ENCODE assay signal across 1 cellular context in genomic region chr21:37300114-37300746, GRCh38.
A peak's percentile ranks its signal among the peaks of the same experiment; 100 is the strongest.
TF ChIP-seq lines count a peak whose summit lies in the region.

No MANE protein-coding gene starts in this region.

TF ChIP-seq in K562, 482 proteins besides CTCF, POLR2A, EP300 and RAD21 (continued from another document):
- TF ChIP-seq, protein P1, sequence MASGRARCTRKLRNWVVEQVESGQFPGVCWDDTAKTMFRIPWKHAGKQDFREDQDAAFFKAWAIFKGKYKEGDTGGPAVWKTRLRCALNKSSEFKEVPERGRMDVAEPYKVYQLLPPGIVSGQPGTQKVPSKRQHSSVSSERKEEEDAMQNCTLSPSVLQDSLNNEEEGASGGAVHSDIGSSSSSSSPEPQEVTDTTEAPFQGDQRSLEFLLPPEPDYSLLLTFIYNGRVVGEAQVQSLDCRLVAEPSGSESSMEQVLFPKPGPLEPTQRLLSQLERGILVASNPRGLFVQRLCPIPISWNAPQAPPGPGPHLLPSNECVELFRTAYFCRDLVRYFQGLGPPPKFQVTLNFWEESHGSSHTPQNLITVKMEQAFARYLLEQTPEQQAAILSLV (tag; IDR thresholded peaks at IDR 0.05): 0 out of 2 replicates have a peak, but pooled peaks have one; percentile 29
- TF ChIP-seq, protein P2, sequence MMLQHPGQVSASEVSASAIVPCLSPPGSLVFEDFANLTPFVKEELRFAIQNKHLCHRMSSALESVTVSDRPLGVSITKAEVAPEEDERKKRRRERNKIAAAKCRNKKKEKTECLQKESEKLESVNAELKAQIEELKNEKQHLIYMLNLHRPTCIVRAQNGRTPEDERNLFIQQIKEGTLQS (IDR thresholded peaks at IDR 0.05): peak; percentile 91
- TF ChIP-seq, protein P2 (CRISPR knock-in tag; conservative IDR thresholded peaks at IDR 0.05): no peak
- no peak for TF ChIP-seq MYC (IDR thresholded peaks at IDR 0.05; ENCODE audit: low read depth, low read length)
- no peak for TF ChIP-seq MYC (CRISPR knock-in tag; IDR thresholded peaks at IDR 0.05; ENCODE audit: borderline replicate concordance, low read depth)
- no peak for TF ChIP-seq ZNF24 (IDR thresholded peaks at IDR 0.05)
- no peak for TF ChIP-seq JUN (IDR thresholded peaks at IDR 0.05; ENCODE audit: borderline replicate concordance, low read depth, low read length)
- TF ChIP-seq JUN (CRISPR knock-in tag; IDR thresholded peaks at IDR 0.05; ENCODE audit: borderline replicate concordance): no peak
- no peak for TF ChIP-seq ZBTB40 (IDR thresholded peaks at IDR 0.05)
- TF ChIP-seq ZBTB40 (CRISPR knock-in tag; IDR thresholded peaks at IDR 0.05): no peak
- TF ChIP-seq MAFG (tag; conservative IDR thresholded peaks at IDR 0.05): peak; percentile 44
- TF ChIP-seq ZNF316 (IDR thresholded peaks at IDR 0.05): peak; percentile 78
- TF ChIP-seq ZNF696 (CRISPR knock-in tag; conservative IDR thresholded peaks at IDR 0.05): no peak
- no peak for TF ChIP-seq JUNB (CRISPR knock-in tag; conservative IDR thresholded peaks at IDR 0.05)
- no peak for TF ChIP-seq ZNF12 (CRISPR knock-in tag; IDR thresholded peaks at IDR 0.05)
- TF ChIP-seq HMG20A (CRISPR knock-in tag; conservative IDR thresholded peaks at IDR 0.05): no peak
- TF ChIP-seq MAFF (IDR thresholded peaks at IDR 0.05; ENCODE audit: low read length): peak; percentile 45; the same call in 1 of the 2 replicates
- no peak for TF ChIP-seq ZNF143 (CRISPR knock-in tag; IDR thresholded peaks at IDR 0.05)
- TF ChIP-seq ZNF830 (CRISPR knock-in tag; IDR thresholded peaks at IDR 0.05): no peak
- TF ChIP-seq MCM2 (IDR thresholded peaks at IDR 0.05; ENCODE audit: low read depth): no peak
- TF ChIP-seq, protein P3, sequence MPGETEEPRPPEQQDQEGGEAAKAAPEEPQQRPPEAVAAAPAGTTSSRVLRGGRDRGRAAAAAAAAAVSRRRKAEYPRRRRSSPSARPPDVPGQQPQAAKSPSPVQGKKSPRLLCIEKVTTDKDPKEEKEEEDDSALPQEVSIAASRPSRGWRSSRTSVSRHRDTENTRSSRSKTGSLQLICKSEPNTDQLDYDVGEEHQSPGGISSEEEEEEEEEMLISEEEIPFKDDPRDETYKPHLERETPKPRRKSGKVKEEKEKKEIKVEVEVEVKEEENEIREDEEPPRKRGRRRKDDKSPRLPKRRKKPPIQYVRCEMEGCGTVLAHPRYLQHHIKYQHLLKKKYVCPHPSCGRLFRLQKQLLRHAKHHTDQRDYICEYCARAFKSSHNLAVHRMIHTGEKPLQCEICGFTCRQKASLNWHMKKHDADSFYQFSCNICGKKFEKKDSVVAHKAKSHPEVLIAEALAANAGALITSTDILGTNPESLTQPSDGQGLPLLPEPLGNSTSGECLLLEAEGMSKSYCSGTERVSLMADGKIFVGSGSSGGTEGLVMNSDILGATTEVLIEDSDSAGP (CRISPR knock-in tag; IDR thresholded peaks at IDR 0.05): no peak
- TF ChIP-seq, protein P4, sequence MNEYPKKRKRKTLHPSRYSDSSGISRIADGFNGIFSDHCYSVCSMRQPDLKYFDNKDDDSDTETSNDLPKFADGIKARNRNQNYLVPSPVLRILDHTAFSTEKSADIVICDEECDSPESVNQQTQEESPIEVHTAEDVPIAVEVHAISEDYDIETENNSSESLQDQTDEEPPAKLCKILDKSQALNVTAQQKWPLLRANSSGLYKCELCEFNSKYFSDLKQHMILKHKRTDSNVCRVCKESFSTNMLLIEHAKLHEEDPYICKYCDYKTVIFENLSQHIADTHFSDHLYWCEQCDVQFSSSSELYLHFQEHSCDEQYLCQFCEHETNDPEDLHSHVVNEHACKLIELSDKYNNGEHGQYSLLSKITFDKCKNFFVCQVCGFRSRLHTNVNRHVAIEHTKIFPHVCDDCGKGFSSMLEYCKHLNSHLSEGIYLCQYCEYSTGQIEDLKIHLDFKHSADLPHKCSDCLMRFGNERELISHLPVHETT (CRISPR knock-in tag; conservative IDR thresholded peaks at IDR 0.05 in 1 of 2, IDR thresholded peaks at IDR 0.05 in 1 of 2): no peak
- no peak for TF ChIP-seq CEBPG (CRISPR knock-in tag; IDR thresholded peaks at IDR 0.05)
- peak; percentile 86 to 89 for TF ChIP-seq CEBPG (tag; conservative IDR thresholded peaks at IDR 0.05 in 1 of 2, IDR thresholded peaks at IDR 0.05 in 1 of 2)
- TF ChIP-seq ERF (CRISPR knock-in tag; IDR thresholded peaks at IDR 0.05): no peak
- no peak for TF ChIP-seq FOXA3 (CRISPR knock-in tag; conservative IDR thresholded peaks at IDR 0.05 in 1 of 2, IDR thresholded peaks at IDR 0.05 in 1 of 2)
- TF ChIP-seq CTBP1 (IDR thresholded peaks at IDR 0.05; ENCODE audit: borderline replicate concordance): no peak
- TF ChIP-seq, protein P5, sequence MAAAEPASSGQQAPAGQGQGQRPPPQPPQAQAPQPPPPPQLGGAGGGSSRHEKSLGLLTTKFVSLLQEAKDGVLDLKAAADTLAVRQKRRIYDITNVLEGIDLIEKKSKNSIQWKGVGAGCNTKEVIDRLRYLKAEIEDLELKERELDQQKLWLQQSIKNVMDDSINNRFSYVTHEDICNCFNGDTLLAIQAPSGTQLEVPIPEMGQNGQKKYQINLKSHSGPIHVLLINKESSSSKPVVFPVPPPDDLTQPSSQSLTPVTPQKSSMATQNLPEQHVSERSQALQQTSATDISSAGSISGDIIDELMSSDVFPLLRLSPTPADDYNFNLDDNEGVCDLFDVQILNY (CRISPR knock-in tag; IDR thresholded peaks at IDR 0.05): no peak
- no peak for TF ChIP-seq ZNF431 (CRISPR knock-in tag; IDR thresholded peaks at IDR 0.05)
- TF ChIP-seq CHD4 (IDR thresholded peaks at IDR 0.05; ENCODE audit: insufficient read depth, insufficient replicate concordance, low read depth, low read length, poor library complexity, severe bottlenecking): no peak
- TF ChIP-seq C11orf30 (IDR thresholded peaks at IDR 0.05; ENCODE audit: low read depth): peak; percentile 75
- TF ChIP-seq ZNF408 (CRISPR knock-in tag; IDR thresholded peaks at IDR 0.05; ENCODE audit: low read depth): no peak
- TF ChIP-seq HNRNPK (IDR thresholded peaks at IDR 0.05; ENCODE audit: low read depth, low read length, poor library complexity, severe bottlenecking): no peak
- TF ChIP-seq EHMT2 (IDR thresholded peaks at IDR 0.05): no peak
- TF ChIP-seq L3MBTL2 (IDR thresholded peaks at IDR 0.05): 0 out of 2 replicates have a peak, but pooled peaks have one; percentile 12
- TF ChIP-seq ELF4 (CRISPR knock-in tag; IDR thresholded peaks at IDR 0.05): no peak
- peak; percentile 87 for TF ChIP-seq CEBPB (tag; IDR thresholded peaks at IDR 0.05)
- no peak for TF ChIP-seq GTF2E2 (tag; IDR thresholded peaks at IDR 0.05)
- TF ChIP-seq NR4A1 (CRISPR knock-in tag; IDR thresholded peaks at IDR 0.05): no peak
- no peak for TF ChIP-seq NR4A1 (tag; IDR thresholded peaks at IDR 0.05)
- no peak for TF ChIP-seq NRF1 (conservative IDR thresholded peaks at IDR 0.05 in 1 of 2, IDR thresholded peaks at IDR 0.05 in 1 of 2)
- TF ChIP-seq TCF7L2 (IDR thresholded peaks at IDR 0.05; ENCODE audit: low read depth, low read length): no peak
- TF ChIP-seq, protein P6, sequence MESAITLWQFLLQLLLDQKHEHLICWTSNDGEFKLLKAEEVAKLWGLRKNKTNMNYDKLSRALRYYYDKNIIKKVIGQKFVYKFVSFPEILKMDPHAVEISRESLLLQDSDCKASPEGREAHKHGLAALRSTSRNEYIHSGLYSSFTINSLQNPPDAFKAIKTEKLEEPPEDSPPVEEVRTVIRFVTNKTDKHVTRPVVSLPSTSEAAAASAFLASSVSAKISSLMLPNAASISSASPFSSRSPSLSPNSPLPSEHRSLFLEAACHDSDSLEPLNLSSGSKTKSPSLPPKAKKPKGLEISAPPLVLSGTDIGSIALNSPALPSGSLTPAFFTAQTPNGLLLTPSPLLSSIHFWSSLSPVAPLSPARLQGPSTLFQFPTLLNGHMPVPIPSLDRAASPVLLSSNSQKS (CRISPR knock-in tag; IDR thresholded peaks at IDR 0.05): no peak
